Comparison of ENCODE assay signal across 40 cellular contexts in the genomic region with DNA sequence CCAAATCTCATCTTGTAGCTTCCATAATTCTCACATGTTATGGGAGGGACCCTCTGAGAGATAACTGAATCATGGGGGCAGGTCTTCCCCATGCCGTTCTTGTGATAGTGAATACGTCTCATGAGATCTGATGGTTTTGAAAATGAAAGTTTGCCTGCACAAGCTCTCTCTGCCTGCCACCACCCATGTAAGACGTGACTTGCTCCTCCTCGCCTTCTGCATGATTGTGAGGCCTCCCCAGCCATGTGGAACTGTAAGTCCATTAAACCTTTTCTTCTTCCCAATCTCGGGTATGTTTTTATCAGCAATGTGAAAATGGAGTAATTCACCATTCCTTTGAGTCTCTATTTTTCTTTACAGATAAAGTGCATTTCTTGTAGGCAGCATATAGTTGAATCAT.
"Had no signal": no experiment of that assay in that cellular context is flagged by ENCODE, and none has a peak within 500 bp of the region (broad histone marks: within the 10 kb centered on the region; RNA-seq: fewer than 3 reads in every experiment).

No MANE protein-coding gene starts in this region.

- H3K27me3 ChIP-seq: adrenal gland, ascending aorta, body of pancreas, brain microvascular endothelial cell, breast epithelium, cardiac muscle cell had no signal

- H3K27ac Mint-ChIP-seq: activated naive CD4-positive, alpha-beta T cell treated with anti-CD3 and anti-CD28 coated beads for 36 hours; activated naive CD4-positive, alpha-beta T cell treated with anti-CD3 and anti-CD28 coated beads, Interleukin-2, amount 10 ng/mL, durations not matched to agents 7 days and 5 days; activated naive CD4-positive, alpha-beta T cell treated with anti-CD3 and anti-CD28 coated beads, Interleukin-2, amount 50 U/mL, for 24 hours; activated naive CD4-positive, alpha-beta T cell treated with anti-CD3 and anti-CD28 coated beads, Interleukin-2, amount 50 U/mL, for 72 hours; activated naive CD8-positive, alpha-beta T cell; activated naive CD8-positive, alpha-beta T cell treated with anti-CD3 and anti-CD28 coated beads for 36 hours; activated naive CD8-positive, alpha-beta T cell treated with anti-CD3 and anti-CD28 coated beads, Interleukin-2, amount 10 ng/mL, durations not matched to agents 7 days and 5 days; activated naive CD8-positive, alpha-beta T cell treated with anti-CD3 and anti-CD28 coated beads, Interleukin-2, amount 50 U/mL, for 24 hours; activated T-cell treated with anti-CD3 and anti-CD28 coated beads, Interleukin-2, amount 50 U/mL, for 24 hours; activated T-cell treated with anti-CD3 and anti-CD28 coated beads, Interleukin-2, amount 50 U/mL, for 72 hours; activated T-helper 1 cell treated with anti-CD3 and anti-CD28 coated beads, Interleukin-12 subunit alpha, Interleukin-12 subunit beta, Interleukin-2, Interleukin-4 antibody, amounts not matched to agents 30 ng/mL and 10 ng/mL and 1 ng/mL, durations not matched to agents 14 hours and 24 hours and 36 hours; activated T-helper 17 cell treated with anti-CD3 and anti-CD28 coated beads, Interleukin-2, amount 50 U/mL, for 72 hours; activated T-helper 2 cell treated with anti-CD3 and anti-CD28 coated beads, Interferon-gamma antibody, Interleukin-2, Interleukin-4, amounts not matched to agents 10 μg/mL and 5 μg/mL and 100 μg/mL, durations not matched to agents 14 hours and 24 hours and 36 hours; brain had no signal

- H3K4me3 Mint-ChIP-seq: activated naive CD4-positive, alpha-beta T cell treated with anti-CD3 and anti-CD28 coated beads for 36 hours; activated naive CD4-positive, alpha-beta T cell treated with anti-CD3 and anti-CD28 coated beads, Interleukin-2, amount 10 ng/mL, durations not matched to agents 7 days and 5 days; activated naive CD4-positive, alpha-beta T cell treated with anti-CD3 and anti-CD28 coated beads, Interleukin-2, amount 50 U/mL, for 24 hours; activated naive CD8-positive, alpha-beta T cell; activated naive CD8-positive, alpha-beta T cell treated with anti-CD3 and anti-CD28 coated beads for 36 hours; activated naive CD8-positive, alpha-beta T cell treated with anti-CD3 and anti-CD28 coated beads, Interleukin-2, amount 10 ng/mL, durations not matched to agents 7 days and 5 days; activated naive CD8-positive, alpha-beta T cell treated with anti-CD3 and anti-CD28 coated beads, Interleukin-2, amount 50 U/mL, for 24 hours; activated T-cell treated with anti-CD3 and anti-CD28 coated beads, Interleukin-2, amount 50 U/mL, for 24 hours; activated T-cell treated with anti-CD3 and anti-CD28 coated beads, Interleukin-2, amount 50 U/mL, for 4 hours; activated T-cell treated with anti-CD3 and anti-CD28 coated beads, Interleukin-2, amount 50 U/mL, for 72 hours; activated T-helper 1 cell treated with anti-CD3 and anti-CD28 coated beads, Interleukin-12 subunit alpha, Interleukin-12 subunit beta, Interleukin-2, Interleukin-4 antibody, amounts not matched to agents 30 ng/mL and 10 ng/mL and 1 ng/mL, durations not matched to agents 14 hours and 24 hours and 36 hours; activated T-helper 17 cell treated with anti-CD3 and anti-CD28 coated beads, Interleukin-2, amount 50 U/mL, for 72 hours; brain; central memory CD8-positive, alpha-beta T cell had no signal

- H3K36me3 ChIP-seq: adrenal gland, ascending aorta, brain microvascular endothelial cell, breast epithelium, cardiac muscle cell had no signal

- DNase-seq: activated effector memory CD4-positive, alpha-beta T cell treated with anti-CD3 and anti-CD28 coated beads, Interleukin-2, amount 50 U/mL, for 16 hours; activated effector memory CD4-positive, alpha-beta T cell treated with Interleukin-2 at 50 U/mL for 16 hours; activated gamma-delta T cell; activated gamma-delta T cell treated with Interleukin-2 at 50 U/mL for 16 hours; activated naive CD4-positive, alpha-beta T cell; activated naive CD4-positive, alpha-beta T cell treated with anti-CD3 and anti-CD28 coated beads for 36 hours; activated naive CD4-positive, alpha-beta T cell treated with anti-CD3 and anti-CD28 coated beads, Interleukin-2, amount 10 ng/mL, durations not matched to agents 7 days and 5 days; activated naive CD4-positive, alpha-beta T cell treated with anti-CD3 and anti-CD28 coated beads, Interleukin-2, amount 50 U/mL, for 16 hours; activated naive CD4-positive, alpha-beta T cell treated with Interleukin-2 at 50 U/mL for 16 hours; activated naive CD8-positive, alpha-beta T cell treated with anti-CD3 and anti-CD28 coated beads for 36 hours; activated naive CD8-positive, alpha-beta T cell treated with anti-CD3 and anti-CD28 coated beads, Interleukin-2, amount 10 ng/mL, durations not matched to agents 7 days and 5 days; activated naive CD8-positive, alpha-beta T cell treated with anti-CD3 and anti-CD28 coated beads, Interleukin-2, amount 50 U/mL, for 24 hours; activated T-cell treated with anti-CD3 and anti-CD28 coated beads, Interleukin-2, amount 50 U/mL, for 1 hour; activated T-cell treated with anti-CD3 and anti-CD28 coated beads, Interleukin-2, amount 50 U/mL, for 24 hours; activated T-cell treated with anti-CD3 and anti-CD28 coated beads, Interleukin-2, amount 50 U/mL, for 4 hours; activated T-cell treated with anti-CD3 and anti-CD28 coated beads, Interleukin-2, amount 50 U/mL, for 48 hours; activated T-cell treated with anti-CD3 and anti-CD28 coated beads, Interleukin-2, amount 50 U/mL, for 72 hours; adrenal gland; amniotic stem cell; amygdala; anterior cingulate cortex; aorta; body of pancreas; brain microvascular endothelial cell; caudate nucleus; central memory CD4-positive, alpha-beta T cell; cerebellar nuclear complex had no signal

- H3K4me1 ChIP-seq: adrenal gland, ascending aorta, body of pancreas, breast epithelium had no signal

- FAIRE-seq: astrocyte, bronchial epithelial cell had no signal

- H3K27me3 Mint-ChIP-seq: activated naive CD8-positive, alpha-beta T cell; activated naive CD8-positive, alpha-beta T cell treated with anti-CD3 and anti-CD28 coated beads, Interleukin-2, amount 50 U/mL, for 24 hours; activated T-cell treated with anti-CD3 and anti-CD28 coated beads, Interleukin-2, amount 50 U/mL, for 24 hours; activated T-helper 17 cell treated with anti-CD3 and anti-CD28 coated beads, Interleukin-2, amount 50 U/mL, for 72 hours; brain; central memory CD8-positive, alpha-beta T cell had no signal

- ATAC-seq: activated naive CD4-positive, alpha-beta T cell treated with anti-CD3 and anti-CD28 coated beads, Interleukin-2, amount 50 U/mL, for 72 hours; activated naive CD8-positive, alpha-beta T cell treated with anti-CD3 and anti-CD28 coated beads, Interleukin-2, amount 50 U/mL, for 24 hours; activated T-cell treated with anti-CD3 and anti-CD28 coated beads, Interleukin-2, amount 50 U/mL, for 4 hours; activated T-cell treated with anti-CD3 and anti-CD28 coated beads, Interleukin-2, amount 50 U/mL, for 72 hours; activated T-helper 17 cell treated with anti-CD3 and anti-CD28 coated beads, Interleukin-2, amount 50 U/mL, for 72 hours; body of pancreas had no signal

- H3K27ac ChIP-seq: adrenal gland, ascending aorta, body of pancreas, brain microvascular endothelial cell, breast epithelium, cardiac muscle cell had no signal

- H3K4me1 Mint-ChIP-seq: activated naive CD4-positive, alpha-beta T cell treated with anti-CD3 and anti-CD28 coated beads, Interleukin-2, amount 10 ng/mL, durations not matched to agents 7 days and 5 days; activated naive CD4-positive, alpha-beta T cell treated with anti-CD3 and anti-CD28 coated beads, Interleukin-2, amount 50 U/mL, for 24 hours; activated naive CD8-positive, alpha-beta T cell treated with anti-CD3 and anti-CD28 coated beads for 36 hours; activated naive CD8-positive, alpha-beta T cell treated with anti-CD3 and anti-CD28 coated beads, Interleukin-2, amount 10 ng/mL, durations not matched to agents 7 days and 5 days; activated naive CD8-positive, alpha-beta T cell treated with anti-CD3 and anti-CD28 coated beads, Interleukin-2, amount 50 U/mL, for 24 hours; activated T-helper 17 cell treated with anti-CD3 and anti-CD28 coated beads, Interleukin-2, amount 50 U/mL, for 72 hours; brain; central memory CD8-positive, alpha-beta T cell had no signal

- H3K36me3 Mint-ChIP-seq: brain had no signal

- H3K4me3 ChIP-seq: adrenal gland, ascending aorta, body of pancreas, breast epithelium, cardiac muscle cell had no signal
